Comparison of ENCODE assay signal across 1 cellular context in the genomic region with DNA sequence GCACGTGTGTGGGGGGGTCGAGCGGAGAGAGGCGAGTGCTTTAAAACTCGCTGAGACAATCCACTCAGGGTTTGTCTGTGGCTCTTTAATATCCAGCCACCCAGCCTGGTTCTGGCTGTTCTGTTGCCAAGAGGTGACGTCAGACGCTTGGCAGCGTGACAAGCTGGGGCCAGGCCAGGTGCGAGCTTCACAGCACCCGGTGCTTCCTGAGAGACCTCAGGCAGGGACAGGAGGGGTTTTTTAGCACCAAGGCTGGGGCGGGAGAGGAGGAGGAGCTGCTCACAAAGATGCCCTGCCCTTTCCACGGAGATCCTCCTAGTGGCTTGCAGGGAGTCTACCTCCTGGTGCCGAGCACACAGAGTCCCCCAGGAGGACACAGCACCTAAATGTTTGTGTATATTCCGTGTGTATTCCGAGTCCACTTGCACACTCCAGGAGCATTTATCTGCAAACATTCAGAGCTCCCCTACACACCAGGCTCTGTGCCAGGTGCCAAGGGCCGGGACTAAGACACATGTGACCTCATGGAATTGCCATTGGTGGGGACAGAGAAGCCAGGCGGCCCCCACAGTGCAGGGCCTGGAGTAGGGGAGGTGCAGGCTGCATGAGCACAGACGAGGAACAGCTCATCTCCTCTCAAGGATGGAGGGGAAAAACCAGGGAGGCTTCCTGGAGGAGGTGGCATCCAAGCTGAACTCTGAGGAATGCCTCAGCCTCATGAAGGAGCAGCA.
TF ChIP-seq lines count a peak whose summit lies in the region.

No MANE protein-coding gene starts in this region.

TF ChIP-seq in HEK293, 187 proteins besides CTCF, POLR2A, EP300 and RAD21 (continued from another document):
- TF ChIP-seq, protein P1, sequence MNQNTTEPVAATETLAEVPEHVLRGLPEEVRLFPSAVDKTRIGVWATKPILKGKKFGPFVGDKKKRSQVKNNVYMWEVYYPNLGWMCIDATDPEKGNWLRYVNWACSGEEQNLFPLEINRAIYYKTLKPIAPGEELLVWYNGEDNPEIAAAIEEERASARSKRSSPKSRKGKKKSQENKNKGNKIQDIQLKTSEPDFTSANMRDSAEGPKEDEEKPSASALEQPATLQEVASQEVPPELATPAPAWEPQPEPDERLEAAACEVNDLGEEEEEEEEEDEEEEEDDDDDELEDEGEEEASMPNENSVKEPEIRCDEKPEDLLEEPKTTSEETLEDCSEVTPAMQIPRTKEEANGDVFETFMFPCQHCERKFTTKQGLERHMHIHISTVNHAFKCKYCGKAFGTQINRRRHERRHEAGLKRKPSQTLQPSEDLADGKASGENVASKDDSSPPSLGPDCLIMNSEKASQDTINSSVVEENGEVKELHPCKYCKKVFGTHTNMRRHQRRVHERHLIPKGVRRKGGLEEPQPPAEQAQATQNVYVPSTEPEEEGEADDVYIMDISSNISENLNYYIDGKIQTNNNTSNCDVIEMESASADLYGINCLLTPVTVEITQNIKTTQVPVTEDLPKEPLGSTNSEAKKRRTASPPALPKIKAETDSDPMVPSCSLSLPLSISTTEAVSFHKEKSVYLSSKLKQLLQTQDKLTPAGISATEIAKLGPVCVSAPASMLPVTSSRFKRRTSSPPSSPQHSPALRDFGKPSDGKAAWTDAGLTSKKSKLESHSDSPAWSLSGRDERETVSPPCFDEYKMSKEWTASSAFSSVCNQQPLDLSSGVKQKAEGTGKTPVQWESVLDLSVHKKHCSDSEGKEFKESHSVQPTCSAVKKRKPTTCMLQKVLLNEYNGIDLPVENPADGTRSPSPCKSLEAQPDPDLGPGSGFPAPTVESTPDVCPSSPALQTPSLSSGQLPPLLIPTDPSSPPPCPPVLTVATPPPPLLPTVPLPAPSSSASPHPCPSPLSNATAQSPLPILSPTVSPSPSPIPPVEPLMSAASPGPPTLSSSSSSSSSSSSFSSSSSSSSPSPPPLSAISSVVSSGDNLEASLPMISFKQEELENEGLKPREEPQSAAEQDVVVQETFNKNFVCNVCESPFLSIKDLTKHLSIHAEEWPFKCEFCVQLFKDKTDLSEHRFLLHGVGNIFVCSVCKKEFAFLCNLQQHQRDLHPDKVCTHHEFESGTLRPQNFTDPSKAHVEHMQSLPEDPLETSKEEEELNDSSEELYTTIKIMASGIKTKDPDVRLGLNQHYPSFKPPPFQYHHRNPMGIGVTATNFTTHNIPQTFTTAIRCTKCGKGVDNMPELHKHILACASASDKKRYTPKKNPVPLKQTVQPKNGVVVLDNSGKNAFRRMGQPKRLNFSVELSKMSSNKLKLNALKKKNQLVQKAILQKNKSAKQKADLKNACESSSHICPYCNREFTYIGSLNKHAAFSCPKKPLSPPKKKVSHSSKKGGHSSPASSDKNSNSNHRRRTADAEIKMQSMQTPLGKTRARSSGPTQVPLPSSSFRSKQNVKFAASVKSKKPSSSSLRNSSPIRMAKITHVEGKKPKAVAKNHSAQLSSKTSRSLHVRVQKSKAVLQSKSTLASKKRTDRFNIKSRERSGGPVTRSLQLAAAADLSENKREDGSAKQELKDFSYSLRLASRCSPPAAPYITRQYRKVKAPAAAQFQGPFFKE (tag by site-specific recombination; IDR thresholded peaks at IDR 0.05; ENCODE audit: borderline replicate concordance): no peak
- TF ChIP-seq EGR2 (tag by site-specific recombination; IDR thresholded peaks at IDR 0.05; ENCODE audit: low read depth) (no peak), ZBTB8A (tag by site-specific recombination; IDR thresholded peaks at IDR 0.05) (no peak), ZNF600 (tag by site-specific recombination; IDR thresholded peaks at IDR 0.05) (peak; percentile 51; the same call in 1 of the 2 replicates), ZNF140 (tag by site-specific recombination; IDR thresholded peaks at IDR 0.05) (no peak), ZNF266 (tag by site-specific recombination; IDR thresholded peaks at IDR 0.05; ENCODE audit: low read depth) (no peak), ZNF350 (tag by site-specific recombination; IDR thresholded peaks at IDR 0.05) (no peak), ZNF366 (tag by site-specific recombination; conservative IDR thresholded peaks at IDR 0.05) (peak; percentile 36; the same call in 1 of the 2 replicates), ZNF571 (tag by site-specific recombination; IDR thresholded peaks at IDR 0.05) (no peak), ZNF433 (tag by site-specific recombination; IDR thresholded peaks at IDR 0.05; ENCODE audit: low read depth) (no peak), ZFP37 (tag by site-specific recombination; IDR thresholded peaks at IDR 0.05) (no peak), YY2 (tag by site-specific recombination; IDR thresholded peaks at IDR 0.05) (no peak), ZFP3 (tag by site-specific recombination; IDR thresholded peaks at IDR 0.05; ENCODE audit: low read depth) (no peak), GLIS1 (tag by site-specific recombination; IDR thresholded peaks at IDR 0.05) (peak; percentile 98), ZNF404 (tag by site-specific recombination; IDR thresholded peaks at IDR 0.05) (no peak), RBAK (tag by site-specific recombination; IDR thresholded peaks at IDR 0.05) (no peak)
- TF ChIP-seq, protein P2, sequence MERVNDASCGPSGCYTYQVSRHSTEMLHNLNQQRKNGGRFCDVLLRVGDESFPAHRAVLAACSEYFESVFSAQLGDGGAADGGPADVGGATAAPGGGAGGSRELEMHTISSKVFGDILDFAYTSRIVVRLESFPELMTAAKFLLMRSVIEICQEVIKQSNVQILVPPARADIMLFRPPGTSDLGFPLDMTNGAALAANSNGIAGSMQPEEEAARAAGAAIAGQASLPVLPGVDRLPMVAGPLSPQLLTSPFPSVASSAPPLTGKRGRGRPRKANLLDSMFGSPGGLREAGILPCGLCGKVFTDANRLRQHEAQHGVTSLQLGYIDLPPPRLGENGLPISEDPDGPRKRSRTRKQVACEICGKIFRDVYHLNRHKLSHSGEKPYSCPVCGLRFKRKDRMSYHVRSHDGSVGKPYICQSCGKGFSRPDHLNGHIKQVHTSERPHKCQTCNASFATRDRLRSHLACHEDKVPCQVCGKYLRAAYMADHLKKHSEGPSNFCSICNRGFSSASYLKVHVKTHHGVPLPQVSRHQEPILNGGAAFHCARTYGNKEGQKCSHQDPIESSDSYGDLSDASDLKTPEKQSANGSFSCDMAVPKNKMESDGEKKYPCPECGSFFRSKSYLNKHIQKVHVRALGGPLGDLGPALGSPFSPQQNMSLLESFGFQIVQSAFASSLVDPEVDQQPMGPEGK (tag by site-specific recombination; IDR thresholded peaks at IDR 0.05): peak; percentile 85
- TF ChIP-seq, protein P3, sequence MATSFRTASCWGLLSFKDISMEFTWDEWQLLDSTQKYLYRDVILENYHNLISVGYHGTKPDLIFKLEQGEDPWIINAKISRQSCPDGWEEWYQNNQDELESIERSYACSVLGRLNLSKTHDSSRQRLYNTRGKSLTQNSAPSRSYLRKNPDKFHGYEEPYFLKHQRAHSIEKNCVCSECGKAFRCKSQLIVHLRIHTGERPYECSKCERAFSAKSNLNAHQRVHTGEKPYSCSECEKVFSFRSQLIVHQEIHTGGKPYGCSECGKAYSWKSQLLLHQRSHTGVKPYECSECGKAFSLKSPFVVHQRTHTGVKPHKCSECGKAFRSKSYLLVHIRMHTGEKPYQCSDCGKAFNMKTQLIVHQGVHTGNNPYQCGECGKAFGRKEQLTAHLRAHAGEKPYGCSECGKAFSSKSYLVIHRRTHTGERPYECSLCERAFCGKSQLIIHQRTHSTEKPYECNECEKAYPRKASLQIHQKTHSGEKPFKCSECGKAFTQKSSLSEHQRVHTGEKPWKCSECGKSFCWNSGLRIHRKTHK (tag by site-specific recombination; IDR thresholded peaks at IDR 0.05): no peak
- TF ChIP-seq, protein P4, sequence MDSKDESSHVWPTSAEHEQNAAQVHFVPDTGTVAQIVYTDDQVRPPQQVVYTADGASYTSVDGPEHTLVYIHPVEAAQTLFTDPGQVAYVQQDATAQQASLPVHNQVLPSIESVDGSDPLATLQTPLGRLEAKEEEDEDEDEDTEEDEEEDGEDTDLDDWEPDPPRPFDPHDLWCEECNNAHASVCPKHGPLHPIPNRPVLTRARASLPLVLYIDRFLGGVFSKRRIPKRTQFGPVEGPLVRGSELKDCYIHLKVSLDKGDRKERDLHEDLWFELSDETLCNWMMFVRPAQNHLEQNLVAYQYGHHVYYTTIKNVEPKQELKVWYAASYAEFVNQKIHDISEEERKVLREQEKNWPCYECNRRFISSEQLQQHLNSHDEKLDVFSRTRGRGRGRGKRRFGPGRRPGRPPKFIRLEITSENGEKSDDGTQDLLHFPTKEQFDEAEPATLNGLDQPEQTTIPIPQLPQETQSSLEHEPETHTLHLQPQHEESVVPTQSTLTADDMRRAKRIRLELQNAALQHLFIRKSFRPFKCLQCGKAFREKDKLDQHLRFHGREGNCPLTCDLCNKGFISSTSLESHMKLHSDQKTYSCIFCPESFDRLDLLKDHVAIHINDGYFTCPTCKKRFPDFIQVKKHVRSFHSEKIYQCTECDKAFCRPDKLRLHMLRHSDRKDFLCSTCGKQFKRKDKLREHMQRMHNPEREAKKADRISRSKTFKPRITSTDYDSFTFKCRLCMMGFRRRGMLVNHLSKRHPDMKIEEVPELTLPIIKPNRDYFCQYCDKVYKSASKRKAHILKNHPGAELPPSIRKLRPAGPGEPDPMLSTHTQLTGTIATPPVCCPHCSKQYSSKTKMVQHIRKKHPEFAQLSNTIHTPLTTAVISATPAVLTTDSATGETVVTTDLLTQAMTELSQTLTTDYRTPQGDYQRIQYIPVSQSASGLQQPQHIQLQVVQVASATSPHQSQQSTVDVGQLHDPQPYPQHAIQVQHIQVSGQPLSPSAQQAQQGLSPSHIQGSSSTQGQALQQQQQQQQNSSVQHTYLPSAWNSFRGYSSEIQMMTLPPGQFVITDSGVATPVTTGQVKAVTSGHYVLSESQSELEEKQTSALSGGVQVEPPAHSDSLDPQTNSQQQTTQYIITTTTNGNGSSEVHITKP (tag by site-specific recombination; IDR thresholded peaks at IDR 0.05): peak; percentile 82
- TF ChIP-seq, protein P5, sequence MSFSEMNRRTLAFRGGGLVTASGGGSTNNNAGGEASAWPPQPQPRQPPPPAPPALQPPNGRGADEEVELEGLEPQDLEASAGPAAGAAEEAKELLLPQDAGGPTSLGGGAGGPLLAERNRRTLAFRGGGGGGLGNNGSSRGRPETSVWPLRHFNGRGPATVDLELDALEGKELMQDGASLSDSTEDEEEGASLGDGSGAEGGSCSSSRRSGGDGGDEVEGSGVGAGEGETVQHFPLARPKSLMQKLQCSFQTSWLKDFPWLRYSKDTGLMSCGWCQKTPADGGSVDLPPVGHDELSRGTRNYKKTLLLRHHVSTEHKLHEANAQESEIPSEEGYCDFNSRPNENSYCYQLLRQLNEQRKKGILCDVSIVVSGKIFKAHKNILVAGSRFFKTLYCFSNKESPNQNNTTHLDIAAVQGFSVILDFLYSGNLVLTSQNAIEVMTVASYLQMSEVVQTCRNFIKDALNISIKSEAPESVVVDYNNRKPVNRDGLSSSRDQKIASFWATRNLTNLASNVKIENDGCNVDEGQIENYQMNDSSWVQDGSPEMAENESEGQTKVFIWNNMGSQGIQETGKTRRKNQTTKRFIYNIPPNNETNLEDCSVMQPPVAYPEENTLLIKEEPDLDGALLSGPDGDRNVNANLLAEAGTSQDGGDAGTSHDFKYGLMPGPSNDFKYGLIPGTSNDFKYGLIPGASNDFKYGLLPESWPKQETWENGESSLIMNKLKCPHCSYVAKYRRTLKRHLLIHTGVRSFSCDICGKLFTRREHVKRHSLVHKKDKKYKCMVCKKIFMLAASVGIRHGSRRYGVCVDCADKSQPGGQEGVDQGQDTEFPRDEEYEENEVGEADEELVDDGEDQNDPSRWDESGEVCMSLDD (tag by site-specific recombination; IDR thresholded peaks at IDR 0.05): no peak
- TF ChIP-seq, protein P6, sequence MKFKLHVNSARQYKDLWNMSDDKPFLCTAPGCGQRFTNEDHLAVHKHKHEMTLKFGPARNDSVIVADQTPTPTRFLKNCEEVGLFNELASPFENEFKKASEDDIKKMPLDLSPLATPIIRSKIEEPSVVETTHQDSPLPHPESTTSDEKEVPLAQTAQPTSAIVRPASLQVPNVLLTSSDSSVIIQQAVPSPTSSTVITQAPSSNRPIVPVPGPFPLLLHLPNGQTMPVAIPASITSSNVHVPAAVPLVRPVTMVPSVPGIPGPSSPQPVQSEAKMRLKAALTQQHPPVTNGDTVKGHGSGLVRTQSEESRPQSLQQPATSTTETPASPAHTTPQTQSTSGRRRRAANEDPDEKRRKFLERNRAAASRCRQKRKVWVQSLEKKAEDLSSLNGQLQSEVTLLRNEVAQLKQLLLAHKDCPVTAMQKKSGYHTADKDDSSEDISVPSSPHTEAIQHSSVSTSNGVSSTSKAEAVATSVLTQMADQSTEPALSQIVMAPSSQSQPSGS (tag by site-specific recombination; IDR thresholded peaks at IDR 0.05; ENCODE audit: low read depth): peak; percentile 96
TF ChIP-seq in HEK293: peak in this region for 21.
